Comparison of ENCODE assay signal across 6 cellular contexts in genomic region chr17:67944035-67944434, GRCh38.
"Had no signal": no experiment of that assay in that cellular context is flagged by ENCODE, and none has a peak within 500 bp of the region (broad histone marks: within the 10 kb centered on the region; RNA-seq: fewer than 3 reads in every experiment).

No MANE protein-coding gene starts in this region.

- H3K27ac ChIP-seq: GM23248 had no signal

- FAIRE-seq: H54, HepG2 had no signal

- H3K4me3 ChIP-seq: GM23248 had no signal

- H2AFZ ChIP-seq: GM23248 had no signal

- H3K9ac ChIP-seq: GM23248 had no signal

- DNase-seq: GM23248, GOT3, H9, HCEC 1CT had no signal
